In the genomic region with DNA sequence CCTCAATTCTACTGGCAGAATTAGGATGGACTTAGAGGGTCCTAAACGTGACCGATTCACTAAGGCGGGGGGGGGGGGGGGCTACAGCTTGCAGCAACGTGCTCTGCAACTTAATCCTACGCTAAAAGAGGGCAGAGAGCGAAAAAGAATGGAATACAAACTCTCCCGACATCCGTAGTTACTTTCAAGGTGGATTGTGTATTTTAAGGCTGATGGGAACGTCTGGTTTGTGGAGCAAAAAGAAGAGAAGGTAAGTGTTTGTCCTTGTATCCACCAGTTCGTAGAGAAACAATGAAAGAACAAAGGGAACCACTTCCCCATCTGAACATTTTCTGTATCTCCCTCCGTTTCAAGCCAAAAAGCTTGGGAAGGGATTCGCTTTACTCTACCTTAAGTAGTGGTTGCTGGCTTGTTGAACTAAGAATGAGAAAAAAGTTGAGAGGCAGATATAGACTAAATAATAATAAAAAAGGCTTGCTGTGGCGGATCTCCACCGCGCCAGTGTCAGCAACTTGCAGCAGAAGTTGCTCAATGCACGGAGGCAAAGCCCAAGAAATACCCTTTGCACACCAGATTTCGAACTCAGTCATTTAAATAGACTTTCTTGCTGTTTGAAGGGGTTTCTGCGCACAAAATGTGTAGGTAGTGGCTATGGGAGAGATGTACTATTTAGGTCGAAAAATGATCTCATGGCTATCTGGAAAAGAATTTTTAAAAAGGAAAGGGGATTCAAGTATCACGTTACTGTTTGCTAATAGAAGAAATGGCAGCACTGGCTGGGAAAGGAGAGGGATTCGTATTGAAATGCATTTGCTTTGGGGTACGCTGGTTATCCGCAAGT, we compare ENCODE assay signal across 8 cellular contexts. TPM values are rescaled to one million over a fixed set of nuclear protein-coding genes. Genes with fewer than 3 reads are reported as not detected.
A peak's percentile ranks its signal among the peaks of the same experiment; 100 is the strongest.
DNase-seq lines count a peak whose midpoint lies in the region; ATAC-seq and TF ChIP-seq lines count a peak whose summit lies in the region.

No MANE protein-coding gene starts in this region.

- H3K27ac ChIP-seq in mammary epithelial cell (ENCODE audit: insufficient read depth, low read depth, low read length) (peak overlapping the region; percentile 60), tibial nerve (peak overlapping the region; percentile 95 to 99 (median 97))

- no peaks in the 10 kb centered on the region for H3K9me3 ChIP-seq in mammary epithelial cell (replicated peaks; ENCODE audit: insufficient read depth, low read length)
- H3K9me3 ChIP-seq in tibial nerve = no peaks in the 10 kb centered on the region

- WGBS in mammary epithelial cell (ENCODE audit: low coverage, missing lambda C conversion rate) = 2% methylated on average over 21 of the region's 23 CpGs
- 9 to 11% methylated on average over 23 of the region's 23 CpGs for WGBS in lower leg skin, 2 donors
- 7% methylated on average over 23 of the region's 23 CpGs for WGBS in tibial nerve, 2 donors

- TF ChIP-seq CTCF in NB4 (IDR thresholded peaks at IDR 0.05; ENCODE audit: low read depth, low read length) (no peak), mammary epithelial cell (conservative IDR thresholded peaks at IDR 0.05 in 1 of 2, IDR thresholded peaks at IDR 0.05 in 1 of 2; ENCODE audit: extremely low read depth in 1 of 2, insufficient read depth in 1 of 2, low read depth in 1 of 2, low read length in 2 of 2) (no peak), lower leg skin (IDR thresholded peaks at IDR 0.05) (no peak), tibial nerve (IDR thresholded peaks at IDR 0.05) (no peak)

- ATAC-seq in HG03378 (IDR thresholded peaks at IDR 0.05; ENCODE audit: unreplicated experiment) (no peak), GM21786 (IDR thresholded peaks at IDR 0.05; ENCODE audit: unreplicated experiment) (no peak)

- H3K36me3 ChIP-seq in mammary epithelial cell (ENCODE audit: insufficient read depth, low read length) (no peaks in the 10 kb centered on the region), tibial nerve (no peaks in the 10 kb centered on the region)

- in situ Hi-C loops in mammary epithelial cell (cut with MboI; ENCODE audit: low sequenced_read_pairs in 2 of 2) = loop anchor here in 1 of 2 donors (25.0 kb wide), 1 partner anchor 438 kb away; no protein-coding TSS in a partner anchor

- no peaks in the 10 kb centered on the region for H4K20me1 ChIP-seq in mammary epithelial cell (ENCODE audit: insufficient read depth, low read length)

- H3K4me3 ChIP-seq in NB4 (ENCODE audit: low read depth, low read length) = peak overlapping the region; percentile 83
- H3K4me3 ChIP-seq in mammary epithelial cell (replicated peaks in 1 of 3; ENCODE audit: insufficient read depth in 1 of 3, low read depth in 2 of 3, low read length in 3 of 3) = peak overlapping the region; percentile 54 to 75 (median 68)
- H3K4me3 ChIP-seq in lower leg skin (ENCODE audit: low read depth, poor library complexity, severe bottlenecking) = peak overlapping the region; percentile 58
- peak overlapping the region; percentile 37 to 73 (median 64) for H3K4me3 ChIP-seq in tibial nerve

- peak overlapping the region; percentile 93 for H2AFZ ChIP-seq in mammary epithelial cell (ENCODE audit: low read depth, low read length)

- peak overlapping the region; percentile 90 for H3K4me2 ChIP-seq in mammary epithelial cell (ENCODE audit: insufficient read depth, low read depth, low read length)

- no peak for TF ChIP-seq POLR2A in NB4 (IDR thresholded peaks at IDR 0.05; ENCODE audit: extremely low read depth, insufficient read length)
- no peak for TF ChIP-seq POLR2A in lower leg skin (IDR thresholded peaks at IDR 0.05)
- TF ChIP-seq POLR2A in tibial nerve (IDR thresholded peaks at IDR 0.05) = no peak

- no TSS peak for BruUV-seq in mammary epithelial cell (replicated peaks; lab: Mats Ljungman, UMichigan)

- intact Hi-C loops in mammary epithelial cell (cut with micrococcal nuclease) (loop anchor here (1.0 to 10.0 kb wide), 5 partner anchors 7 to 900 kb away; partner anchors contain the start of gene COMMD3), lower leg skin (cut with DNase I; ENCODE audit: low total_unique reads) (no loop called here)

- H3K79me2 ChIP-seq in mammary epithelial cell (ENCODE audit: insufficient read depth, low read length) = no peaks in the 10 kb centered on the region

- dilution Hi-C loops in mammary epithelial cell (cut with HindIII; ENCODE audit: low sequenced_read_pairs) = no loop called here

- CTCF ChIA-PET in mammary epithelial cell (lab: Charles Lee; ENCODE audit: low non-redundant PET) = interaction anchor here (0.5 kb wide), 1 partner anchor 187 kb away, joined by 5 read pairs; no protein-coding TSS in a partner anchor

- no peak for TF ChIP-seq EP300 in tibial nerve (IDR thresholded peaks at IDR 0.05)

- no peaks in the 10 kb centered on the region for H3K27me3 ChIP-seq in mammary epithelial cell (ENCODE audit: insufficient read depth, low read length)
- H3K27me3 ChIP-seq in tibial nerve = no peaks in the 10 kb centered on the region

- DNase-seq in NCI-H1105 treated with DMSO at 0.1 percent for 48 hours (lab: John Stamatoyannopoulos, UW) = peak; percentile 66
- DNase-seq in NCI-H1105 (lab: John Stamatoyannopoulos, UW) = no peak
- peak; percentile 67 for DNase-seq in NB4 (ENCODE audit: low read depth)
- DNase-seq in mammary epithelial cell = peak; percentile 26
- DNase-seq in lower leg skin (ENCODE audit: low spot score in 2 of 2) = peak in 1 of 2 donors; percentile 82
- DNase-seq in tibial nerve (ENCODE audit: low spot score in 2 of 2) = peak in 1 of 2 donors; percentile 38

- peak overlapping the region; percentile 58 for H3K9ac ChIP-seq in mammary epithelial cell (ENCODE audit: insufficient read depth, low read length)

- H3K4me1 ChIP-seq in mammary epithelial cell (ENCODE audit: insufficient read depth, low read length) = peaks cover 22% of the 10 kb centered on the region
- H3K4me1 ChIP-seq in tibial nerve = peaks cover 0 to 56% (median 0%) of the 10 kb centered on the region in 4 donors

RNA-seq across cellular contexts. Expression of gene SKIDA1, which starts 0.7 kb away (rescaled TPM):
- total RNA-seq in mammary epithelial cell (1 to 10 TPM; 1.3 to 1.5 TPM), lower leg skin (1 to 10 TPM in 2 of 4 donors, under 1 TPM in 2; 0.38 to 1.4 (median 0.96) TPM), tibial nerve (1 to 10 TPM in 3 of 4 donors, under 1 TPM in 1; 0.39 to 5.2 (median 2.3) TPM)
- polyA plus RNA-seq in mammary epithelial cell = 0.16 TPM
- not detected for polyA minus RNA-seq in mammary epithelial cell

RNA-seq across cellular contexts. Expression of gene MLLT10, which starts 9.3 kb away (rescaled TPM):
- total RNA-seq in mammary epithelial cell (10 to 100 TPM; 33.7 to 38.2 TPM), lower leg skin (100 to 1,000 TPM in 1 of 4 donors, 10 to 100 TPM in 3; 42.8 to 283 (median 48.5) TPM), tibial nerve (10 to 100 TPM; 40.6 to 60.9 (median 47.5) TPM)
- polyA plus RNA-seq in mammary epithelial cell = 22.9 TPM
- polyA minus RNA-seq in mammary epithelial cell = 13.9 TPM
